Comparison of ENCODE assay signal across 15 cellular contexts in genomic region chr4:139986621-139987510, GRCh38.
DNase-seq lines count a peak whose midpoint lies in the region; ATAC-seq and TF ChIP-seq lines count a peak whose summit lies in the region.
"Had no signal": no experiment of that assay in that cellular context is flagged by ENCODE, and none has a peak within 500 bp of the region (broad histone marks: within the 10 kb centered on the region; RNA-seq: fewer than 3 reads in every experiment).

No MANE protein-coding gene starts in this region.

- H4K91ac ChIP-seq in trophoblast cell (ENCODE audit: low read depth, low read length) = no peak overlapping the region

- no peak for ATAC-seq in stimulated activated memory B cell treated with anti-CD40 and anti-IgM and Interleukin-4, amounts not matched to agents 10 μg/mL and 1 μg/mL and 100 μg/mL, for 72 hours
- ATAC-seq in GM19452 (IDR thresholded peaks at IDR 0.05; ENCODE audit: unreplicated experiment) = no peak

- no peak overlapping the region for H3K27ac Mint-ChIP-seq in stimulated activated memory B cell treated with anti-CD40 and anti-IgM and Interleukin-4, amounts not matched to agents 10 μg/mL and 1 μg/mL and 100 μg/mL, for 72 hours
- H3K27ac Mint-ChIP-seq: activated naive CD8-positive, alpha-beta T cell treated with anti-CD3 and anti-CD28 coated beads for 36 hours; HFFc6; stimulated activated effector memory CD8-positive, alpha-beta T cell treated with anti-CD3 and anti-CD28 coated beads, Interleukin-12 subunit alpha, Interleukin-12 subunit beta, amount 100 ng/mL, for 72 hours had no signal

- H3K4me3 ChIP-seq in trophoblast cell (ENCODE audit: low read depth, low read length) = no peak overlapping the region
- H3K4me3 ChIP-seq: BLaER1 had no signal

- POLR2A ChIA-PET in HEK293T (lab: Yijun Ruan, JAX) = no interaction called here

- no peak overlapping the region for H4K12ac ChIP-seq in trophoblast cell (ENCODE audit: low read depth, low read length)

- H3K4me3 Mint-ChIP-seq in stimulated activated memory B cell treated with anti-CD40 and anti-IgM and Interleukin-4, amounts not matched to agents 10 μg/mL and 1 μg/mL and 100 μg/mL, for 72 hours = no peak overlapping the region
- H3K4me3 Mint-ChIP-seq: activated naive CD8-positive, alpha-beta T cell treated with anti-CD3 and anti-CD28 coated beads for 36 hours; HFFc6; stimulated activated effector memory CD8-positive, alpha-beta T cell treated with anti-CD3 and anti-CD28 coated beads, Interleukin-12 subunit alpha, Interleukin-12 subunit beta, amount 100 ng/mL, for 72 hours had no signal

- H3K9me3 ChIP-seq in trophoblast cell (ENCODE audit: insufficient read depth, low read depth, low read length) = no peaks in the 10 kb centered on the region

- H2BK12ac ChIP-seq in trophoblast cell (ENCODE audit: low read length) = no peak overlapping the region

- no peak overlapping the region for H3K4me2 ChIP-seq in trophoblast cell (ENCODE audit: low read length)
- H3K4me2 ChIP-seq: BLaER1 had no signal

- no peaks in the 10 kb centered on the region for H3K4me1 Mint-ChIP-seq in stimulated activated memory B cell treated with anti-CD40 and anti-IgM and Interleukin-4, amounts not matched to agents 10 μg/mL and 1 μg/mL and 100 μg/mL, for 72 hours

- no peak overlapping the region for H3K23ac ChIP-seq in trophoblast cell (ENCODE audit: low read length)

- no peaks in the 10 kb centered on the region for H3K79me2 ChIP-seq in trophoblast cell (ENCODE audit: control insufficient read depth, insufficient read depth, low read length, poor library complexity)

- H2BK5ac ChIP-seq in trophoblast cell (ENCODE audit: low read depth, low read length, poor library complexity) = no peak overlapping the region

- no peak overlapping the region for H3K27ac ChIP-seq in trophoblast cell (ENCODE audit: low read depth, low read length)
- H3K27ac ChIP-seq: BLaER1 had no signal

- no peak overlapping the region for H4K8ac ChIP-seq in trophoblast cell (ENCODE audit: low read depth, low read length)

- no peak overlapping the region for H3K4ac ChIP-seq in trophoblast cell (ENCODE audit: low read depth, low read length)

- H3K4me1 ChIP-seq in trophoblast cell (ENCODE audit: control insufficient read depth in 1 of 2, insufficient read depth in 2 of 2, low read length in 2 of 2) = peaks cover 8 to 11% of the 10 kb centered on the region in 2 experiments
- H3K4me1 ChIP-seq: BLaER1 had no signal

- H3K36me3 Mint-ChIP-seq in stimulated activated memory B cell treated with anti-CD40 and anti-IgM and Interleukin-4, amounts not matched to agents 10 μg/mL and 1 μg/mL and 100 μg/mL, for 72 hours = no peaks in the 10 kb centered on the region
- H3K36me3 Mint-ChIP-seq: activated naive CD8-positive, alpha-beta T cell treated with anti-CD3 and anti-CD28 coated beads for 36 hours; stimulated activated effector memory CD8-positive, alpha-beta T cell treated with anti-CD3 and anti-CD28 coated beads, Interleukin-12 subunit alpha, Interleukin-12 subunit beta, amount 100 ng/mL, for 72 hours had no signal

- no peak overlapping the region for H3K9ac ChIP-seq in trophoblast cell (ENCODE audit: low read length)
- H3K9ac ChIP-seq: BLaER1 had no signal

- H3K9me3 Mint-ChIP-seq in stimulated activated memory B cell treated with anti-CD40 and anti-IgM and Interleukin-4, amounts not matched to agents 10 μg/mL and 1 μg/mL and 100 μg/mL, for 72 hours = no peaks in the 10 kb centered on the region
- H3K9me3 Mint-ChIP-seq: HFFc6; stimulated activated effector memory CD8-positive, alpha-beta T cell treated with anti-CD3 and anti-CD28 coated beads, Interleukin-12 subunit alpha, Interleukin-12 subunit beta, amount 100 ng/mL, for 72 hours had no signal

- H2AFZ ChIP-seq in trophoblast cell (ENCODE audit: insufficient read depth, low read length, poor library complexity) = no peak overlapping the region

- H2BK120ac ChIP-seq in trophoblast cell (ENCODE audit: insufficient read depth, low read length, poor library complexity) = no peak overlapping the region

- H2AK5ac ChIP-seq in trophoblast cell (ENCODE audit: low read length) = no peak overlapping the region

- CTCF ChIA-PET in HEK293T (lab: Yijun Ruan, JAX) = interaction anchor here (0.6 kb wide), 1 partner anchor 406 kb away, joined by 3 read pairs; no protein-coding TSS in a partner anchor

- H3K79me1 ChIP-seq in trophoblast cell (ENCODE audit: low read length) = no peaks in the 10 kb centered on the region

- DNase-seq in COLO829 (ENCODE audit: low spot score) (peak; percentile 90), NCI-H69 (lab: John Stamatoyannopoulos, UW) (peak; percentile 88), fibroblast of gingiva (ENCODE audit: low read depth) (peak; percentile 30), trophoblast cell (peak; percentile 42 to 49), HEK293T (ENCODE audit: extremely low spot score) (no peak), ecto neural progenitor cell (ENCODE audit: low spot score) (no peak)
- DNase-seq: activated naive CD8-positive, alpha-beta T cell treated with anti-CD3 and anti-CD28 coated beads for 36 hours; effector CD4-positive, alpha-beta T cell; HFFc6; NCI-H1048; NCI-H524 treated with DMSO at 0.1 percent for 48 hours had no signal

- H3K27me3 Mint-ChIP-seq in stimulated activated memory B cell treated with anti-CD40 and anti-IgM and Interleukin-4, amounts not matched to agents 10 μg/mL and 1 μg/mL and 100 μg/mL, for 72 hours = peaks cover 27% of the 10 kb centered on the region
- H3K27me3 Mint-ChIP-seq: activated naive CD8-positive, alpha-beta T cell treated with anti-CD3 and anti-CD28 coated beads for 36 hours had no signal

- H3K14ac ChIP-seq in trophoblast cell (ENCODE audit: low read length) = no peak overlapping the region

- H3K18ac ChIP-seq in trophoblast cell (ENCODE audit: low read length) = no peak overlapping the region

- H3K36me3 ChIP-seq in trophoblast cell (ENCODE audit: control insufficient read depth in 1 of 2, insufficient read depth in 2 of 2, low read length in 2 of 2) = no peaks in the 10 kb centered on the region
- H3K36me3 ChIP-seq: BLaER1 had no signal

- WGBS in trophoblast cell (ENCODE audit: extremely low coverage, insufficient coverage, insufficient read length) = no CpG with 5 or more reads among the region's 13 CpGs

- H3K27me3 ChIP-seq in trophoblast cell (ENCODE audit: insufficient read depth, low read length) = no peaks in the 10 kb centered on the region
- H3K27me3 ChIP-seq: BLaER1 had no signal

TF ChIP-seq in HEK293T, 16 proteins besides CTCF, POLR2A, EP300 and RAD21:
- TF ChIP-seq BHLHE40 (IDR thresholded peaks at IDR 0.05; ENCODE audit: borderline replicate concordance) (no peak), ARNT (IDR thresholded peaks at IDR 0.05) (no peak), SUZ12 (IDR thresholded peaks at IDR 0.05) (no peak), HDGF (IDR thresholded peaks at IDR 0.05; ENCODE audit: borderline replicate concordance) (no peak), NFRKB (IDR thresholded peaks at IDR 0.05) (no peak), LEF1 (IDR thresholded peaks at IDR 0.05; ENCODE audit: borderline replicate concordance) (no peak), ELF4 (IDR thresholded peaks at IDR 0.05) (no peak), ZNF384 (IDR thresholded peaks at IDR 0.05) (no peak), PKNOX1 (IDR thresholded peaks at IDR 0.05) (no peak), SP1 (IDR thresholded peaks at IDR 0.05) (no peak), FOXK2 (IDR thresholded peaks at IDR 0.05) (no peak), L3MBTL2 (conservative IDR thresholded peaks at IDR 0.05) (no peak), FOXA1 (IDR thresholded peaks at IDR 0.05) (no peak), CTBP1 (IDR thresholded peaks at IDR 0.05; ENCODE audit: borderline replicate concordance) (no peak), TARDBP (IDR thresholded peaks at IDR 0.05) (no peak)

Comparison
In these comparisons a context has a peak if more than half of its experiments do, and no peak if none do; other contexts are left out.
1. DNase-seq: peak in COLO829 (single experiment), NCI-H69 (single experiment), fibroblast of gingiva (single experiment) and trophoblast cell (2 of 2); none in HEK293T (single experiment) and ecto neural progenitor cell (single experiment).